1 cellular context compared by ENCODE assay signal in the genomic region with DNA sequence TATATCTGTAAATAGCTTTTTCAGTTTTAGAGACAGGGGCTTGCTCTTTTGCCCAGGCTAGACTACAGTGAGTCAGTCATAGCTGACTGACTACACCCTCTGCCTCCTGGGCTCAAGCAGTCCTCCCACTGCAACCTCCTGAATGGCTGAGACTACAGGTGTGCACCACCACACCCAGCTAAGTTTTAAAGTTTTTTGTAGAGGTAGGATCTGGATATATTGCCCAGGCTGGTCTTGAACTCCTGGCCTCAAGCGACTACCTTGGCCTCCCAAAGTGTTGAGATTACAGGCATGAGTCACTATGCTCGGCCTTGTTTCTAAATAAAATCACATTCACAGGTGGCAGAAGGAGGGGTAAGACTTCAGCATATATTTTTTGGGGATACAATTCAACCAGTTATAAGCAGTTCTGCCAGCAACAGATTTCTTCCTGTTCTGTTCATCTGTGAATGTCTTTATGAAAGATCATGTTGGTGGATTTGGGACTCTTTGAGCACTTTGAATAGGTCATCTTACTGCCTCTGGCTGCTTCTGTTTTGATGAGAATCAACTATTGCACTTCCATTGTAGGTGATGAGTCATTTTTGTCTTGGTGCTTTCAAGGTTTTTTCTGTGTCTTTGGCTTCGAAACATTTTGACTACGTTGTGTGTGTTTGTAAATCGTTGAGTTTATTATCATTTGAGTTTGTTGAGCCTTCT.
TF ChIP-seq lines count a peak whose summit lies in the region.

No MANE protein-coding gene starts in this region.

TF ChIP-seq in HepG2, 621 proteins besides CTCF, POLR2A, EP300 and RAD21:
- TF ChIP-seq, protein P1, sequence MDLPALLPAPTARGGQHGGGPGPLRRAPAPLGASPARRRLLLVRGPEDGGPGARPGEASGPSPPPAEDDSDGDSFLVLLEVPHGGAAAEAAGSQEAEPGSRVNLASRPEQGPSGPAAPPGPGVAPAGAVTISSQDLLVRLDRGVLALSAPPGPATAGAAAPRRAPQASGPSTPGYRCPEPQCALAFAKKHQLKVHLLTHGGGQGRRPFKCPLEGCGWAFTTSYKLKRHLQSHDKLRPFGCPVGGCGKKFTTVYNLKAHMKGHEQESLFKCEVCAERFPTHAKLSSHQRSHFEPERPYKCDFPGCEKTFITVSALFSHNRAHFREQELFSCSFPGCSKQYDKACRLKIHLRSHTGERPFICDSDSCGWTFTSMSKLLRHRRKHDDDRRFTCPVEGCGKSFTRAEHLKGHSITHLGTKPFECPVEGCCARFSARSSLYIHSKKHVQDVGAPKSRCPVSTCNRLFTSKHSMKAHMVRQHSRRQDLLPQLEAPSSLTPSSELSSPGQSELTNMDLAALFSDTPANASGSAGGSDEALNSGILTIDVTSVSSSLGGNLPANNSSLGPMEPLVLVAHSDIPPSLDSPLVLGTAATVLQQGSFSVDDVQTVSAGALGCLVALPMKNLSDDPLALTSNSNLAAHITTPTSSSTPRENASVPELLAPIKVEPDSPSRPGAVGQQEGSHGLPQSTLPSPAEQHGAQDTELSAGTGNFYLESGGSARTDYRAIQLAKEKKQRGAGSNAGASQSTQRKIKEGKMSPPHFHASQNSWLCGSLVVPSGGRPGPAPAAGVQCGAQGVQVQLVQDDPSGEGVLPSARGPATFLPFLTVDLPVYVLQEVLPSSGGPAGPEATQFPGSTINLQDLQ (CRISPR knock-in tag; IDR thresholded peaks at IDR 0.05), result no peak
- TF ChIP-seq BCL6 (CRISPR knock-in tag; IDR thresholded peaks at IDR 0.05), result peak; percentile 27; the same call in 1 of the 2 replicates
